Comparison of ENCODE assay signal across 16 cellular contexts in the genomic region with DNA sequence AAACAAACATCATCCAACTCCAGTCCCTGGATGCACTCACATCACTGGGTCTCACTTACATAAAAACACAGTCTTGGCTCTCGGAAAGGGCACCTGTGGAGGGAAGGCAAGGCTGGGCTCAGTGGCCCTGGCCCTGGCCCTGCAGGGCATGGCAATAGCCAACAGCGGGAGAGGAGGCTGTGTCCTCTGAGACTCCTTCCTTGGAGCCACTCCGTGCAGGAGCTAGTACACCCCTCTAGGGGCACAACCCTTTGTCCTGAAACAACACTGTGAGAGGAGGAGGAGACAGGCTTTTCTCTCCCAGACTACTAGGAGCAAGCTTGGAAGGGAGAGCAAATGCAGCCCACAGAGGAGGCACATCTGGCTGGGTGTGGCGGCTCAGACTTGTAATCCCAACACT. TPM values are rescaled to one million over a fixed set of nuclear protein-coding genes. Genes with fewer than 3 reads are reported as not detected.
DNase-seq lines count a peak whose midpoint lies in the region; ATAC-seq and TF ChIP-seq lines count a peak whose summit lies in the region.
"Had no signal": no experiment of that assay in that cellular context is flagged by ENCODE, and none has a peak within 500 bp of the region (broad histone marks: within the 10 kb centered on the region; RNA-seq: fewer than 3 reads in every experiment).

No MANE protein-coding gene starts in this region.

- peak; percentile 80 for ATAC-seq in sciatic nerve
- no peak for ATAC-seq in GM18517 (IDR thresholded peaks at IDR 0.05; ENCODE audit: unreplicated experiment)
- ATAC-seq: GM12878, K562 had no signal

- intact Hi-C loops in CD14-positive monocyte (cut with micrococcal nuclease) (no loop called here), esophagus muscularis mucosa (cut with DNase I) (no loop called here), sciatic nerve (cut with DNase I) (no loop called here)

- H3K27me3 Mint-ChIP-seq in CD14-positive monocyte (ENCODE audit: low read depth in 3 of 3) = peaks cover 0 to 2% (median 0%) of the 10 kb centered on the region in 3 donors
- H3K27me3 Mint-ChIP-seq: activated CD4-positive, alpha-beta T cell treated with anti-CD3 and anti-CD28 coated beads, Interleukin-2, amount 10 ng/mL, durations not matched to agents 24 days and 14 days had no signal

- TF ChIP-seq POLR2A in esophagus muscularis mucosa (IDR thresholded peaks at IDR 0.05; ENCODE audit: low read depth) = no peak

- no peak overlapping the region for H3K4me3 Mint-ChIP-seq in CD14-positive monocyte
- H3K4me3 Mint-ChIP-seq: activated CD4-positive, alpha-beta T cell treated with anti-CD3 and anti-CD28 coated beads, Interleukin-2, amount 10 ng/mL, durations not matched to agents 24 days and 14 days had no signal

- H3K4me1 Mint-ChIP-seq in CD14-positive monocyte = peaks cover 3% of the 10 kb centered on the region

- H3K36me3 ChIP-seq in esophagus muscularis mucosa = peaks cover 48 to 95% (median 83%) of the 10 kb centered on the region in 4 donors

- H3K27ac ChIP-seq in esophagus muscularis mucosa (replicated peaks in 1 of 4) = peak overlapping the region; percentile 31 to 65 (median 47)
- H3K27ac ChIP-seq: PC-9 had no signal

- peaks cover 84 to 91% of the 10 kb centered on the region in 2 donors for H3K36me3 Mint-ChIP-seq in CD14-positive monocyte

- H3K4me1 ChIP-seq in esophagus muscularis mucosa = peaks cover 15 to 22% (median 18%) of the 10 kb centered on the region in 4 donors

- DNase-seq in CD14-positive monocyte (ENCODE audit: low spot score) (no peak), Kasumi-1 (lab: John Stamatoyannopoulos, UW) (peak; percentile 28 to 45), esophagus muscularis mucosa (ENCODE audit: extremely low spot score) (no peak), sciatic nerve (ENCODE audit: low spot score) (no peak), DMS79 treated with DMSO at 0.1 percent for 48 hours (lab: John Stamatoyannopoulos, UW) (no peak), 8988T (no peak), SIG-M5 (lab: John Stamatoyannopoulos, UW) (no peak)
- DNase-seq: activated CD4-positive, alpha-beta T cell treated with anti-CD3 and anti-CD28 coated beads, Interleukin-2, amount 10 ng/mL, durations not matched to agents 24 days and 14 days; activated effector memory CD4-positive, alpha-beta T cell treated with anti-CD3 and anti-CD28 coated beads, Interleukin-2, amount 50 U/mL, for 16 hours; cerebellar nuclear complex; NCI-H146; NCI-H524 treated with DMSO at 0.1 percent for 48 hours; PC-9 had no signal

- H3K9me3 ChIP-seq in esophagus muscularis mucosa = no peaks in the 10 kb centered on the region

- no peaks in the 10 kb centered on the region for H3K27me3 ChIP-seq in esophagus muscularis mucosa

- TF ChIP-seq EP300 in esophagus muscularis mucosa (IDR thresholded peaks at IDR 0.05) = no peak

- H3K9me3 Mint-ChIP-seq in CD14-positive monocyte = no peaks in the 10 kb centered on the region
- H3K9me3 Mint-ChIP-seq: activated CD4-positive, alpha-beta T cell treated with anti-CD3 and anti-CD28 coated beads, Interleukin-2, amount 10 ng/mL, durations not matched to agents 24 days and 14 days had no signal

- WGBS in esophagus muscularis mucosa = 73% methylated on average over 4 of the region's 4 CpGs

- peak overlapping the region in 5 of 7 donors; percentile 27 to 75 (median 63) for H3K27ac Mint-ChIP-seq in CD14-positive monocyte
- H3K27ac Mint-ChIP-seq: activated CD4-positive, alpha-beta T cell treated with anti-CD3 and anti-CD28 coated beads, Interleukin-2, amount 10 ng/mL, durations not matched to agents 24 days and 14 days had no signal

- TF ChIP-seq CTCF in CD14-positive monocyte (IDR thresholded peaks at IDR 0.05) = no peak
- no peak for TF ChIP-seq CTCF in esophagus muscularis mucosa (IDR thresholded peaks at IDR 0.05)

- no peak overlapping the region for H3K4me3 ChIP-seq in esophagus muscularis mucosa
- H3K4me3 ChIP-seq: GM12878, K562, PC-9 had no signal

RNA-seq across cellular contexts. Expression of gene URB1, which starts 28.0 kb away (rescaled TPM):
- under 1 TPM; 0.25 to 0.47 TPM for polyA plus RNA-seq in CD14-positive monocyte
- total RNA-seq in esophagus muscularis mucosa (10 to 100 TPM; 14.1 to 31.0 (median 22.4) TPM), sciatic nerve (30.4 TPM)

RNA-seq across cellular contexts. Expression of gene EVA1C, which starts 47.7 kb away (rescaled TPM):
- under 1 TPM; 0.37 to 0.63 TPM for polyA plus RNA-seq in CD14-positive monocyte
- total RNA-seq in esophagus muscularis mucosa = 10 to 100 TPM; 49.8 to 86.6 (median 64.6) TPM
- total RNA-seq in sciatic nerve = 65.8 TPM
- total RNA-seq: GM12878 had no signal
- polyA plus RNA-seq: K562 had no signal

Comparison
In these comparisons a context has a peak if more than half of its experiments do, and no peak if none do; other contexts are left out.
1. DNase-seq: peak in Kasumi-1 (2 of 2); none in CD14-positive monocyte (single experiment), esophagus muscularis mucosa (single experiment), sciatic nerve (single experiment), DMS79 treated with DMSO at 0.1 percent for 48 hours (single experiment), 8988T (single experiment) and SIG-M5 (single experiment).